ENCODE assay signal across 11 cellular contexts in the genomic region with DNA sequence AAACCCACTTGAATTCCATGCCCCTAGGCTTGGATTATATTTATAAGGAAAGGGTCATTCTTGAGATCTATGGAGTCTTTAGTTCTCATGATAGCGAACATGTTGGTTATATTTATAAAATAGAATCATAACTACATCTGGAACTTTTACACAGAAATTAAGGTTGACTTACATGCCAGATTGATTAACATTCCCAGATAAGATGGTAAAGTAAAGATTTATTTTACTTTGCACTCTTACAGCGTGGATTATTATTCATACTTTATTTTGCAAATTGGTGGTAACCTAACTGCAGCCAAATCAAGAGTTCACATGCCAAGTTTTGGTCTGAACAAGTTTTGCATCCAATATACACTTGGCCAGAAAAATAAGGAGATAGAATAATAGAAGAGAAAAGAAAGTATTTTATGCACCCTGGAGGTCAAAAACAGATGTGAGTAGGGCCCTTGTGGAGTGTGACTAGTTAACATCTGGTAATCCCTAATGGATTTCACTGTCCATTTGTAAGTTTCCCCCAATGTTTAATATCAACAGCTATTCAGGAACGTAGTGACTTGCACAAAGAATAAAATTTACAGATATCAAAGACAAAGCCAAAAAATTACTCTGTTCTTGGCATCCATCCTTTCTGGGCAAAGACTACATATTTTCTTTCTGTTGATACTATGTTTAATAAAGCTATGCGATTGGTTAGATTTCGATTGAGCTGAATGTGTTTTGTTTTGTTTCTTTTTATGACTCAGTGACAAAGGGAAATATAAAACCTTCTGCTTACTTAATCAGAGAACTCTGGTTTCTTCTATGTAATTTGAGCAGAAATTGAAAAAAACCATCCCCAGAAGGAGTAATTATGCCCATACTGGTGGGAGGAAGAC. TPM values are rescaled to one million over a fixed set of nuclear protein-coding genes. Genes with fewer than 3 reads are reported as not detected.
DNase-seq lines count a peak whose midpoint lies in the region; ATAC-seq and TF ChIP-seq lines count a peak whose summit lies in the region.
"Had no signal": no experiment of that assay in that cellular context is flagged by ENCODE, and none has a peak within 500 bp of the region (broad histone marks: within the 10 kb centered on the region; RNA-seq: fewer than 3 reads in every experiment).

No MANE protein-coding gene starts in this region.

- TF ChIP-seq RAD21 in SK-N-SH (IDR thresholded peaks at IDR 0.05; ENCODE audit: low read length), result no peak

- DNase-seq in GM03348 (ENCODE audit: low spot score) (peak; percentile 40), SK-N-SH (no peak), fibroblast of lung (ENCODE audit: low read depth in 2 of 2) (peak; percentile 85 to 97), RWPE1 (ENCODE audit: low spot score) (no peak), mesenteric fat pad (ENCODE audit: low spot score) (no peak)
- no peak for DNase-seq in activated CD4-positive, alpha-beta T cell treated with anti-CD3 and anti-CD28 coated beads, Interleukin-2, amount 50 U/mL, for 4 hours
- DNase-seq: activated naive CD4-positive, alpha-beta T cell treated with anti-CD3 and anti-CD28 coated beads for 36 hours; NCI-H1436 had no signal

- TF ChIP-seq CTCF in SK-N-SH (IDR thresholded peaks at IDR 0.05) (no peak), fibroblast of lung (conservative IDR thresholded peaks at IDR 0.05 in 1 of 2, IDR thresholded peaks at IDR 0.05 in 1 of 2; ENCODE audit: low read depth in 1 of 2, low read length in 2 of 2) (no peak), RWPE1 (conservative IDR thresholded peaks at IDR 0.05; ENCODE audit: low read depth) (no peak)

- no peak overlapping the region for H3K4me3 ChIP-seq in SK-N-SH (ENCODE audit: low read depth in 2 of 2, low read length in 1 of 2)
- no peak overlapping the region for H3K4me3 ChIP-seq in fibroblast of lung (replicated peaks in 1 of 4; ENCODE audit: control extremely low read depth in 1 of 4, insufficient read depth in 1 of 4, low read depth in 3 of 4, low read length in 4 of 4)
- peak overlapping the region; percentile 26 for H3K4me3 ChIP-seq in skeletal muscle satellite cell (ENCODE audit: low read length)

- no peak for ATAC-seq in HG03442 (IDR thresholded peaks at IDR 0.05; ENCODE audit: unreplicated experiment)

- no peaks in the 10 kb centered on the region for H3K79me2 ChIP-seq in SK-N-SH (ENCODE audit: insufficient read depth)
- no peaks in the 10 kb centered on the region for H3K79me2 ChIP-seq in fibroblast of lung (ENCODE audit: control insufficient read depth, insufficient read depth, low read length)

- H4K20me1 ChIP-seq in SK-N-SH (ENCODE audit: insufficient read depth) (no peaks in the 10 kb centered on the region), fibroblast of lung (ENCODE audit: control insufficient read depth, extremely low read depth, insufficient read depth, low read length) (no peaks in the 10 kb centered on the region)

- H2AFZ ChIP-seq in SK-N-SH (ENCODE audit: low read depth) (no peak overlapping the region), fibroblast of lung (ENCODE audit: low read length) (no peak overlapping the region)

- H3K27ac ChIP-seq in SK-N-SH (ENCODE audit: low read depth in 2 of 2, low read length in 1 of 2), result peak overlapping the region; percentile 73 to 74; a peak in 2 of 4 replicates
- no peak overlapping the region for H3K27ac ChIP-seq in fibroblast of lung (ENCODE audit: insufficient read depth, low read length)
- no peak overlapping the region for H3K27ac ChIP-seq in RWPE1

- H3K36me3 ChIP-seq in SK-N-SH (replicated peaks in 1 of 2; ENCODE audit: control insufficient read depth in 1 of 2, insufficient read depth in 2 of 2, low read length in 1 of 2) (no peaks in the 10 kb centered on the region), fibroblast of lung (ENCODE audit: control insufficient read depth, insufficient read depth, low read length) (no peaks in the 10 kb centered on the region), skeletal muscle satellite cell (ENCODE audit: insufficient read depth, low read length) (no peaks in the 10 kb centered on the region)

- peak in 1 of 2 experiments; percentile 7; a peak in 2 of 4 replicates for TF ChIP-seq EP300 in SK-N-SH (IDR thresholded peaks at IDR 0.05; ENCODE audit: borderline replicate concordance in 1 of 2, low read depth in 1 of 2, low read length in 1 of 2)

- CTCF ChIA-PET in SK-N-SH (lab: Yijun Ruan, JAX) (interaction anchor here (0.6 kb wide), 1 partner anchor 11 kb away, joined by 3 read pairs; no protein-coding TSS in a partner anchor), RWPE1 (lab: Yijun Ruan, JAX) (interaction anchor here (0.6 kb wide), 1 partner anchor 139 kb away, joined by 5 read pairs; no protein-coding TSS in a partner anchor)

- H3K4me2 ChIP-seq in SK-N-SH (peak overlapping the region; percentile 12; the same call in 1 of the 2 replicates), fibroblast of lung (ENCODE audit: extremely low read depth, insufficient read depth, low read length) (peak overlapping the region; percentile 23), skeletal muscle satellite cell (ENCODE audit: low read length) (peak overlapping the region; percentile 63)

- H3K9me3 ChIP-seq in SK-N-SH, result no peaks in the 10 kb centered on the region
- H3K9me3 ChIP-seq in fibroblast of lung (ENCODE audit: control insufficient read depth, insufficient read depth, low read depth, low read length), result no peaks in the 10 kb centered on the region
- H3K9me3 ChIP-seq in skeletal muscle satellite cell (replicated peaks; ENCODE audit: low read length), result no peaks in the 10 kb centered on the region

- WGBS in SK-N-SH (ENCODE audit: low lambda C conversion rate), result 26% methylated on average over 5 of the region's 5 CpGs

- POLR2A ChIA-PET in SK-N-SH (lab: Yijun Ruan, JAX) (no interaction called here), RWPE1 (lab: Yijun Ruan, JAX; ENCODE audit: low non-redundant PET) (no interaction called here)

- H3K4me1 ChIP-seq in SK-N-SH (ENCODE audit: control insufficient read depth in 1 of 2, insufficient read depth in 2 of 2, low read depth in 1 of 2, low read length in 1 of 2) (peaks cover 5 to 9% of the 10 kb centered on the region in 2 experiments; a peak in 3 of 4 replicates), fibroblast of lung (ENCODE audit: control insufficient read depth, extremely low read depth, insufficient read depth, low read length) (peaks cover 8% of the 10 kb centered on the region), skeletal muscle satellite cell (ENCODE audit: control insufficient read depth, insufficient read depth, low read length) (peaks cover 38% of the 10 kb centered on the region)

- no peak overlapping the region for H3K9ac ChIP-seq in SK-N-SH
- no peak overlapping the region for H3K9ac ChIP-seq in fibroblast of lung (ENCODE audit: insufficient read depth, low read length)
- no peak overlapping the region for H3K9ac ChIP-seq in skeletal muscle satellite cell (ENCODE audit: low read depth, low read length)

- no peaks in the 10 kb centered on the region for H3K27me3 ChIP-seq in SK-N-SH (ENCODE audit: insufficient read depth)
- no peaks in the 10 kb centered on the region for H3K27me3 ChIP-seq in fibroblast of lung (ENCODE audit: control insufficient read depth, insufficient read depth, low read length)
- no peaks in the 10 kb centered on the region for H3K27me3 ChIP-seq in skeletal muscle satellite cell (ENCODE audit: control insufficient read depth, insufficient read depth, low read length)

- H3K9me2 ChIP-seq in SK-N-SH, result no peaks in the 10 kb centered on the region

- peaks cover 10% of the 10 kb centered on the region for H3F3A ChIP-seq in SK-N-SH (replicated peaks; ENCODE audit: insufficient read depth)

TF ChIP-seq in SK-N-SH, 30 proteins besides CTCF, POLR2A, EP300 and RAD21 (continues in another document):
- TF ChIP-seq MEF2A (IDR thresholded peaks at IDR 0.05; ENCODE audit: borderline replicate concordance, low read depth), result no peak
- TF ChIP-seq, protein P1, sequence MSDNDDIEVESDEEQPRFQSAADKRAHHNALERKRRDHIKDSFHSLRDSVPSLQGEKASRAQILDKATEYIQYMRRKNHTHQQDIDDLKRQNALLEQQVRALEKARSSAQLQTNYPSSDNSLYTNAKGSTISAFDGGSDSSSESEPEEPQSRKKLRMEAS (IDR thresholded peaks at IDR 0.05; ENCODE audit: low read depth), result no peak
- no peak for TF ChIP-seq FOXM1 (IDR thresholded peaks at IDR 0.05; ENCODE audit: low read depth)
- TF ChIP-seq, protein P2, sequence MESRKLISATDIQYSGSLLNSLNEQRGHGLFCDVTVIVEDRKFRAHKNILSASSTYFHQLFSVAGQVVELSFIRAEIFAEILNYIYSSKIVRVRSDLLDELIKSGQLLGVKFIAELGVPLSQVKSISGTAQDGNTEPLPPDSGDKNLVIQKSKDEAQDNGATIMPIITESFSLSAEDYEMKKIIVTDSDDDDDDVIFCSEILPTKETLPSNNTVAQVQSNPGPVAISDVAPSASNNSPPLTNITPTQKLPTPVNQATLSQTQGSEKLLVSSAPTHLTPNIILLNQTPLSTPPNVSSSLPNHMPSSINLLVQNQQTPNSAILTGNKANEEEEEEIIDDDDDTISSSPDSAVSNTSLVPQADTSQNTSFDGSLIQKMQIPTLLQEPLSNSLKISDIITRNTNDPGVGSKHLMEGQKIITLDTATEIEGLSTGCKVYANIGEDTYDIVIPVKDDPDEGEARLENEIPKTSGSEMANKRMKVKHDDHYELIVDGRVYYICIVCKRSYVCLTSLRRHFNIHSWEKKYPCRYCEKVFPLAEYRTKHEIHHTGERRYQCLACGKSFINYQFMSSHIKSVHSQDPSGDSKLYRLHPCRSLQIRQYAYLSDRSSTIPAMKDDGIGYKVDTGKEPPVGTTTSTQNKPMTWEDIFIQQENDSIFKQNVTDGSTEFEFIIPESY (IDR thresholded peaks at IDR 0.05; ENCODE audit: borderline replicate concordance, low read depth), result no peak
- peak; percentile 34; the same call in 1 of the 2 replicates for TF ChIP-seq NFIC (IDR thresholded peaks at IDR 0.05; ENCODE audit: borderline replicate concordance)
- peak; percentile 25 for TF ChIP-seq POLR2AphosphoS5 (IDR thresholded peaks at IDR 0.05; ENCODE audit: low read depth, low read length)
- TF ChIP-seq SIN3A (IDR thresholded peaks at IDR 0.05; ENCODE audit: borderline replicate concordance, low read depth, low read length), result no peak

RNA-seq across cellular contexts. Expression of a gene that starts 10.1 kb away (rescaled TPM):
- 0.05 and 0.06 TPM in 2 replicates for polyA plus RNA-seq in SK-N-SH (2012; rRNA removed)
- 0.05 and 0.13 TPM in 2 replicates for polyA plus RNA-seq in SK-N-SH (2012; cell fraction: cytosol; rRNA removed)
- polyA plus RNA-seq in SK-N-SH (2012; cell fraction: nucleus; rRNA removed), result 0.05 and 0.07 TPM in 2 replicates
- 1.5 and 2.3 TPM in 2 replicates for total RNA-seq in fibroblast of lung
- 0.28 and 1.4 TPM in 2 replicates for polyA plus RNA-seq in fibroblast of lung
- polyA plus RNA-seq in fibroblast of lung (2012), result 0.24 and 1.7 TPM in 2 replicates
- polyA minus RNA-seq in fibroblast of lung (ENCODE audit: low replicate concordance), result 0.04 and 0.51 TPM in 2 replicates
- total RNA-seq in skeletal muscle satellite cell (2012; rRNA removed), result under 0.01 TPM in 1 of 2 replicates, not detected in the other
- 1.4 TPM for total RNA-seq in mesenteric fat pad
- total RNA-seq: activated naive CD4-positive, alpha-beta T cell treated with anti-CD3 and anti-CD28 coated beads for 36 hours; dermis microvascular lymphatic vessel endothelial cell had no signal

Comparison
In these comparisons a context has a peak if more than half of its experiments do, and no peak if none do; other contexts are left out.
1. DNase-seq: peak in GM03348 (single experiment) and fibroblast of lung (2 of 2); none in SK-N-SH (single experiment), RWPE1 (single experiment), mesenteric fat pad (single experiment) and activated CD4-positive, alpha-beta T cell treated with anti-CD3 and anti-CD28 coated beads, Interleukin-2, amount 50 U/mL, for 4 hours (0 of 2).
2. H3K27ac ChIP-seq: peak in SK-N-SH (2 of 2); none in fibroblast of lung (single experiment) and RWPE1 (single experiment).
3. H3K4me2 ChIP-seq: peak in every context shown above with its lines; median percentile 63 in skeletal muscle satellite cell; 23 in fibroblast of lung; 12 in SK-N-SH.